In genomic region chr13:33367931-33368330, GRCh38 we compare ENCODE assay signal across 15 cellular contexts.
DNase-seq lines count a peak whose midpoint lies in the region; ATAC-seq, FAIRE-seq and TF ChIP-seq lines count a peak whose summit lies in the region.
"Had no signal": no experiment of that assay in that cellular context is flagged by ENCODE, and none has a peak within 500 bp of the region (broad histone marks: within the 10 kb centered on the region; RNA-seq: fewer than 3 reads in every experiment).

No MANE protein-coding gene starts in this region.

- peaks cover 0 to 30% (median 1%) of the 10 kb centered on the region in 4 donors for H3K4me1 ChIP-seq in tibial nerve
- peaks cover 5% of the 10 kb centered on the region for H3K4me1 ChIP-seq in BE2C
- H3K4me1 ChIP-seq: A549 had no signal

- H3K27ac Mint-ChIP-seq in activated T-cell treated with anti-CD3 and anti-CD28 coated beads, Interleukin-2, amount 50 U/mL, for 72 hours = peak overlapping the region; percentile 1
- peak overlapping the region; percentile 10 for H3K27ac Mint-ChIP-seq in activated naive CD8-positive, alpha-beta T cell treated with anti-CD3 and anti-CD28 coated beads, Interleukin-2, amount 10 ng/mL, durations not matched to agents 7 days and 5 days
- H3K27ac Mint-ChIP-seq in T-helper 2 cell treated with Interferon-gamma antibody and Interleukin-4, amounts not matched to agents 5 μg/mL and 100 μg/mL, for 36 hours = no peak overlapping the region
- H3K27ac Mint-ChIP-seq: natural killer cell had no signal

- no peak for TF ChIP-seq EP300 in tibial nerve (IDR thresholded peaks at IDR 0.05)

- H3K9me3 ChIP-seq in tibial nerve (no peaks in the 10 kb centered on the region), BE2C (no peaks in the 10 kb centered on the region)
- H3K9me3 ChIP-seq: A549 had no signal

- H3K9me3 Mint-ChIP-seq in activated T-cell treated with anti-CD3 and anti-CD28 coated beads, Interleukin-2, amount 50 U/mL, for 72 hours = peaks cover 0 to 2% of the 10 kb centered on the region in 2 donors
- H3K9me3 Mint-ChIP-seq in activated naive CD8-positive, alpha-beta T cell treated with anti-CD3 and anti-CD28 coated beads, Interleukin-2, amount 10 ng/mL, durations not matched to agents 7 days and 5 days = no peaks in the 10 kb centered on the region
- H3K9me3 Mint-ChIP-seq in T-helper 2 cell treated with Interferon-gamma antibody and Interleukin-4, amounts not matched to agents 5 μg/mL and 100 μg/mL, for 36 hours = no peaks in the 10 kb centered on the region

- DNase-seq in activated T-cell treated with anti-CD3 and anti-CD28 coated beads, Interleukin-2, amount 50 U/mL, for 72 hours = no peak
- DNase-seq in activated T-cell treated with anti-CD3 and anti-CD28 coated beads, Interleukin-2, amount 50 U/mL, for 1 hour = no peak
- DNase-seq in HL-60 (ENCODE audit: low read depth in 1 of 2, low spot score in 1 of 2) (peak; percentile 54 to 83), tibial nerve (ENCODE audit: low spot score in 2 of 2) (no peak), frontal cortex (ENCODE audit: low spot score in 2 of 2) (no peak), BE2C (no peak)
- DNase-seq in activated naive CD8-positive, alpha-beta T cell treated with anti-CD3 and anti-CD28 coated beads, Interleukin-2, amount 10 ng/mL, durations not matched to agents 7 days and 5 days = no peak
- no peak for DNase-seq in T-helper 2 cell treated with Interferon-gamma antibody and Interleukin-4, amounts not matched to agents 5 μg/mL and 100 μg/mL, for 36 hours (ENCODE audit: low spot score)
- DNase-seq: activated naive CD4-positive, alpha-beta T cell treated with Interleukin-2 at 50 U/mL for 16 hours; GOT3; natural killer cell; NCI-H524 treated with DMSO at 0.1 percent for 48 hours had no signal

- no peaks in the 10 kb centered on the region for H3K36me3 Mint-ChIP-seq in activated T-cell treated with anti-CD3 and anti-CD28 coated beads, Interleukin-2, amount 50 U/mL, for 72 hours (ENCODE audit: insufficient read depth in 2 of 2)
- no peaks in the 10 kb centered on the region for H3K36me3 Mint-ChIP-seq in activated naive CD8-positive, alpha-beta T cell treated with anti-CD3 and anti-CD28 coated beads, Interleukin-2, amount 10 ng/mL, durations not matched to agents 7 days and 5 days
- no peaks in the 10 kb centered on the region for H3K36me3 Mint-ChIP-seq in T-helper 2 cell treated with Interferon-gamma antibody and Interleukin-4, amounts not matched to agents 5 μg/mL and 100 μg/mL, for 36 hours (ENCODE audit: low read depth)
- H3K36me3 Mint-ChIP-seq: natural killer cell had no signal

- no peak for TF ChIP-seq POLR2A in tibial nerve (IDR thresholded peaks at IDR 0.05)

- H3K27ac ChIP-seq in HL-60 (replicated peaks) = no peak overlapping the region; the same call in 1 of the 2 replicates
- peak overlapping the region in 3 of 4 donors; percentile 49 to 64 (median 58) for H3K27ac ChIP-seq in tibial nerve
- H3K27ac ChIP-seq: A549, VCaP had no signal

- H3K4me3 Mint-ChIP-seq in activated T-cell treated with anti-CD3 and anti-CD28 coated beads, Interleukin-2, amount 50 U/mL, for 72 hours = peak overlapping the region in 1 of 2 donors; percentile 6
- H3K4me3 Mint-ChIP-seq in activated naive CD8-positive, alpha-beta T cell treated with anti-CD3 and anti-CD28 coated beads, Interleukin-2, amount 10 ng/mL, durations not matched to agents 7 days and 5 days = no peak overlapping the region
- no peak overlapping the region for H3K4me3 Mint-ChIP-seq in T-helper 2 cell treated with Interferon-gamma antibody and Interleukin-4, amounts not matched to agents 5 μg/mL and 100 μg/mL, for 36 hours
- H3K4me3 Mint-ChIP-seq: natural killer cell had no signal

- ATAC-seq in activated T-cell treated with anti-CD3 and anti-CD28 coated beads, Interleukin-2, amount 50 U/mL, for 72 hours (replicated peaks in 1 of 2) = no peak
- no peak for ATAC-seq in activated naive CD8-positive, alpha-beta T cell treated with anti-CD3 and anti-CD28 coated beads, Interleukin-2, amount 10 ng/mL, durations not matched to agents 7 days and 5 days (ENCODE audit: low read depth)
- ATAC-seq: A549 had no signal

- peaks cover 7% of the 10 kb centered on the region for H3K4me1 Mint-ChIP-seq in activated T-cell treated with anti-CD3 and anti-CD28 coated beads, Interleukin-2, amount 50 U/mL, for 72 hours (ENCODE audit: low read depth)
- peaks cover 9% of the 10 kb centered on the region for H3K4me1 Mint-ChIP-seq in activated naive CD8-positive, alpha-beta T cell treated with anti-CD3 and anti-CD28 coated beads, Interleukin-2, amount 10 ng/mL, durations not matched to agents 7 days and 5 days
- peaks cover 6% of the 10 kb centered on the region for H3K4me1 Mint-ChIP-seq in T-helper 2 cell treated with Interferon-gamma antibody and Interleukin-4, amounts not matched to agents 5 μg/mL and 100 μg/mL, for 36 hours (ENCODE audit: low read depth)

- no peak overlapping the region for H3K4me3 ChIP-seq in HL-60 (replicated peaks; ENCODE audit: insufficient read depth, low read length)
- H3K4me3 ChIP-seq in tibial nerve = no peak overlapping the region
- H3K4me3 ChIP-seq in BE2C (ENCODE audit: low read depth, low read length) = no peak overlapping the region
- H3K4me3 ChIP-seq: A549 had no signal

- H3K36me3 ChIP-seq in tibial nerve = no peaks in the 10 kb centered on the region
- no peaks in the 10 kb centered on the region for H3K36me3 ChIP-seq in BE2C

- no peak for FAIRE-seq in frontal cortex (lab: Jason Lieb, UNC)
- FAIRE-seq: A549, urothelium cell line had no signal

- POLR2A ChIA-PET in activated naive CD8-positive, alpha-beta T cell treated with anti-CD3 and anti-CD28 coated beads, Interleukin-2, amount 10 ng/mL, durations not matched to agents 7 days and 5 days (lab: Charles Lee) = no interaction called here

- H3K27me3 ChIP-seq in HL-60 (ENCODE audit: insufficient read depth, poor library complexity, severe bottlenecking) = no peaks in the 10 kb centered on the region
- no peaks in the 10 kb centered on the region for H3K27me3 ChIP-seq in tibial nerve
- H3K27me3 ChIP-seq in BE2C = no peaks in the 10 kb centered on the region

- H3K27me3 Mint-ChIP-seq in activated T-cell treated with anti-CD3 and anti-CD28 coated beads, Interleukin-2, amount 50 U/mL, for 72 hours (ENCODE audit: low read depth) = no peaks in the 10 kb centered on the region
- peaks cover 3% of the 10 kb centered on the region for H3K27me3 Mint-ChIP-seq in activated naive CD8-positive, alpha-beta T cell treated with anti-CD3 and anti-CD28 coated beads, Interleukin-2, amount 10 ng/mL, durations not matched to agents 7 days and 5 days
- peaks cover 2% of the 10 kb centered on the region for H3K27me3 Mint-ChIP-seq in T-helper 2 cell treated with Interferon-gamma antibody and Interleukin-4, amounts not matched to agents 5 μg/mL and 100 μg/mL, for 36 hours (ENCODE audit: low read depth)

- TF ChIP-seq CTCF in HL-60 (IDR thresholded peaks at IDR 0.05; ENCODE audit: insufficient read depth, low read length) (no peak), tibial nerve (IDR thresholded peaks at IDR 0.05) (no peak), BE2C (IDR thresholded peaks at IDR 0.05; ENCODE audit: low read depth, low read length) (no peak)

- WGBS in tibial nerve, 2 donors = 26 to 32% methylated on average over 5 of the region's 5 CpGs

Comparison
In these comparisons a context has a peak if more than half of its experiments do, and no peak if none do; other contexts are left out.
1. DNase-seq: peak in HL-60 (2 of 2); none in activated T-cell treated with anti-CD3 and anti-CD28 coated beads, Interleukin-2, amount 50 U/mL, for 72 hours (0 of 2), activated T-cell treated with anti-CD3 and anti-CD28 coated beads, Interleukin-2, amount 50 U/mL, for 1 hour (single experiment), activated naive CD8-positive, alpha-beta T cell treated with anti-CD3 and anti-CD28 coated beads, Interleukin-2, amount 10 ng/mL, durations not matched to agents 7 days and 5 days (single experiment), tibial nerve (0 of 2), frontal cortex (0 of 2), BE2C (single experiment) and T-helper 2 cell treated with Interferon-gamma antibody and Interleukin-4, amounts not matched to agents 5 μg/mL and 100 μg/mL, for 36 hours (single experiment).